ENCODE assay signal across 7 cellular contexts in the genomic region with DNA sequence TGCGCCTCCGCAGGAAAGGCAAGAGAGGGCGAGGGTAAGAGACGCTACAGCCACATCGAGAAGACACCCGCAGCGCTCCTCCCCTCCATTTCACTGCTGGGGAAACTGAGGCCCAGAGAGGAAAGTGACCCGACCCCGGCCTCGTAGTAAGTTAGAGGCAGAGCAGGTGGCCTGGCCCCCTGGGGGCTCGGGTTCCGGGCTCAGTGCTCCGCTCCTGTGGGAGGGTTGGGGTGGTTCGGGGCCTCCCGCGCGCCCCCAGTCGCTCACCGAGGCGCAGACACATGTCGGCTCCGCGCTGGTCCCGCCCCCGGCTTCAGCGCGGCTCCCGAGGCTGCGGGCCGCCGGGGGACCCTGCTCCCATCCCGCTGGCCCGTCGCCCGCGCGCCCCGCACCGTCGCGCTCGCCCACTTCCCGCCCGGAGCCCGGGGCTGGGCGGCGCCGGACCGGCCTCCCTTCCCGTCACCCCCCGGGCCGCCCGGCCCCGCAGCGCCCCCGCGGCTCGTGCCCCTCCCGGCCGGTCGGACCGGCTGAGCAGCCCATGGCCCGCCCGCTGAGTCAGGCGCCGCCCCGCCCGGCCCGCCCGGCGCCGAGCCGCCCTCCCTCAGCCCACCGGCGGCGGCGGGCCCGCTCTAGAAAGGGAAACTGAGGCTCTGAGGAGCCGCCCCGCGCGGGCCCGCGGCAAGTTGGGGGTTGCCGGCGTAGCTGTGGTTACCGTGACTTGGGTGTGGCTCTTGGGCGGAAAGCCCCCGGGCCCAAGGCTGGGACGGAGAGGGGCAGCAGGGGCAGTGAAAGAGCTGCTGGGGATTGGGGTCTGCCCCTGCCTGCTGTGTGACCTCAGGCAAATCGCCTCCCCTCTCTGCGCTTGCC. TPM values are rescaled to one million over a fixed set of nuclear protein-coding genes. Genes with fewer than 3 reads are reported as not detected.
A peak's percentile ranks its signal among the peaks of the same experiment; 100 is the strongest.
DNase-seq lines count a peak whose midpoint lies in the region; ATAC-seq and TF ChIP-seq lines count a peak whose summit lies in the region.

A gene with protein sequence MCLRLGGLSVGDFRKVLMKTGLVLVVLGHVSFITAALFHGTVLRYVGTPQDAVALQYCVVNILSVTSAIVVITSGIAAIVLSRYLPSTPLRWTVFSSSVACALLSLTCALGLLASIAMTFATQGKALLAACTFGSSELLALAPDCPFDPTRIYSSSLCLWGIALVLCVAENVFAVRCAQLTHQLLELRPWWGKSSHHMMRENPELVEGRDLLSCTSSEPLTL (minus strand): TSS at position 434 of the 867 bp plus-strand sequence. CDS start 151 bp downstream, at position 283.

- peaks cover 53% of the 10 kb centered on the region for H3K27me3 Mint-ChIP-seq in stimulated activated naive CD8-positive, alpha-beta T cell treated with anti-CD3 and anti-CD28 coated beads, Interleukin-15, Interleukin-2, amounts not matched to agents 100 ng/mL and 50 ng/mL, for 24 hours

- H3K36me3 ChIP-seq in ES-I3 (ENCODE audit: insufficient read depth, low read length) (no peaks in the 10 kb centered on the region), MM.1S (replicated peaks; ENCODE audit: insufficient read depth, low read length) (no peaks in the 10 kb centered on the region), breast epithelium (no peaks in the 10 kb centered on the region)

- H3K9me2 ChIP-seq in MM.1S (replicated peaks; ENCODE audit: insufficient read depth, low read length): no peaks in the 10 kb centered on the region

- H3K4me3 Mint-ChIP-seq in stimulated activated naive CD8-positive, alpha-beta T cell treated with anti-CD3 and anti-CD28 coated beads, Interleukin-15, Interleukin-2, amounts not matched to agents 100 ng/mL and 50 ng/mL, for 24 hours: peak within 1 kb of the TSS; percentile 77

- H3K9me3 ChIP-seq in ES-I3 (ENCODE audit: control insufficient read depth, insufficient read depth, low read length) (no peaks in the 10 kb centered on the region), MM.1S (replicated peaks; ENCODE audit: insufficient read depth, low read length) (no peaks in the 10 kb centered on the region), breast epithelium (no peaks in the 10 kb centered on the region)

- H3K4me1 ChIP-seq in ES-I3 (ENCODE audit: insufficient read depth, low read length) (no peaks in the 10 kb centered on the region), MM.1S (ENCODE audit: low read length) (no peaks in the 10 kb centered on the region), breast epithelium (peaks cover 3 to 4% of the 10 kb centered on the region in 2 donors)

- H3K27me3 ChIP-seq in MM.1S (replicated peaks; ENCODE audit: insufficient read depth, low read length) (peaks cover 11% of the 10 kb centered on the region), breast epithelium (no peaks in the 10 kb centered on the region)

- DNase-seq in MM.1S (no peak), breast epithelium (ENCODE audit: low spot score in 2 of 2) (peak in 1 of 2 donors; percentile 63), left colon (peak; percentile 76 to 82), DMS114 treated with DMSO at 0.1 percent for 48 hours (lab: John Stamatoyannopoulos, UW; ENCODE audit: unreplicated experiment) (no peak)
- DNase-seq in stimulated activated naive CD4-positive, alpha-beta T cell treated with Interleukin-2 at 50 U/mL for 16 hours (lab: John Stamatoyannopoulos, UW): no peak

- H3K36me3 Mint-ChIP-seq in stimulated activated naive CD8-positive, alpha-beta T cell treated with anti-CD3 and anti-CD28 coated beads, Interleukin-15, Interleukin-2, amounts not matched to agents 100 ng/mL and 50 ng/mL, for 24 hours (ENCODE audit: low read depth): no peaks in the 10 kb centered on the region

- no peak within 1 kb of the TSS for H3K27ac Mint-ChIP-seq in stimulated activated naive CD8-positive, alpha-beta T cell treated with anti-CD3 and anti-CD28 coated beads, Interleukin-15, Interleukin-2, amounts not matched to agents 100 ng/mL and 50 ng/mL, for 24 hours

- TF ChIP-seq CTCF in MM.1S (IDR thresholded peaks at IDR 0.05; ENCODE audit: low read length) (no peak), breast epithelium (IDR thresholded peaks at IDR 0.05) (no peak)

- no peaks in the 10 kb centered on the region for H4K20me1 ChIP-seq in MM.1S (ENCODE audit: insufficient read depth, low read length)

- no peaks in the 10 kb centered on the region for H3K9me3 Mint-ChIP-seq in stimulated activated naive CD8-positive, alpha-beta T cell treated with anti-CD3 and anti-CD28 coated beads, Interleukin-15, Interleukin-2, amounts not matched to agents 100 ng/mL and 50 ng/mL, for 24 hours

- peaks cover 8% of the 10 kb centered on the region for H3K4me1 Mint-ChIP-seq in stimulated activated naive CD8-positive, alpha-beta T cell treated with anti-CD3 and anti-CD28 coated beads, Interleukin-15, Interleukin-2, amounts not matched to agents 100 ng/mL and 50 ng/mL, for 24 hours (ENCODE audit: low read depth)

- H3K27ac ChIP-seq in MM.1S (ENCODE audit: low read length) (no peak within 1 kb of the TSS), breast epithelium (peak within 1 kb of the TSS; percentile 68 to 72)

- H3K79me2 ChIP-seq in MM.1S (ENCODE audit: low read length): no peaks in the 10 kb centered on the region

- H3K4me3 ChIP-seq in MM.1S (ENCODE audit: low read length): peak within 1 kb of the TSS; percentile 59
- peak within 1 kb of the TSS; percentile 52 to 99 (median 78) for H3K4me3 ChIP-seq in breast epithelium

- H3K9ac ChIP-seq in ES-I3 (ENCODE audit: low read depth, low read length) (peak within 1 kb of the TSS; percentile 73; the same call in 1 of the 2 replicates), MM.1S (ENCODE audit: low read length) (no peak within 1 kb of the TSS; the same call in 1 of the 2 replicates)

- peak; percentile 67 for ATAC-seq in left colon

- peak within 1 kb of the TSS; percentile 87 for H2AFZ ChIP-seq in MM.1S (ENCODE audit: low read length)

- peak within 1 kb of the TSS; percentile 85 for H3K4me2 ChIP-seq in MM.1S (ENCODE audit: low read depth, low read length)

- TF ChIP-seq POLR2A in breast epithelium (IDR thresholded peaks at IDR 0.05): no peak

- H3F3A ChIP-seq in MM.1S (ENCODE audit: insufficient read depth, low read length): no peaks in the 10 kb centered on the region

- intact Hi-C loops in breast epithelium (cut with DNase I; ENCODE audit: low total_unique reads) (no loop called here), left colon (cut with DNase I, micrococcal nuclease) (no loop called here)

RNA-seq across cellular contexts. Expression of the gene that starts here (rescaled TPM):
- total RNA-seq in breast epithelium (100 to 1,000 TPM in 1 of 3 donors, 10 to 100 TPM in 2; 26.9 to 109 (median 94.8) TPM), left colon (100 to 1,000 TPM; 739 to 855 TPM)

Comparison
In these comparisons a context has a peak if more than half of its experiments do, and no peak if none do; other contexts are left out.
1. RNA of the gene that starts here (total RNA-seq): 739 to 855 TPM in left colon; 26.9 to 109 TPM in breast epithelium; every median in the first group is over 4 times any median in the second.
2. DNase-seq: peak in left colon (2 of 2); none in MM.1S (single experiment), stimulated activated naive CD4-positive, alpha-beta T cell treated with Interleukin-2 at 50 U/mL for 16 hours (single experiment) and DMS114 treated with DMSO at 0.1 percent for 48 hours (single experiment).